17 cellular contexts compared by ENCODE assay signal in the genomic region with DNA sequence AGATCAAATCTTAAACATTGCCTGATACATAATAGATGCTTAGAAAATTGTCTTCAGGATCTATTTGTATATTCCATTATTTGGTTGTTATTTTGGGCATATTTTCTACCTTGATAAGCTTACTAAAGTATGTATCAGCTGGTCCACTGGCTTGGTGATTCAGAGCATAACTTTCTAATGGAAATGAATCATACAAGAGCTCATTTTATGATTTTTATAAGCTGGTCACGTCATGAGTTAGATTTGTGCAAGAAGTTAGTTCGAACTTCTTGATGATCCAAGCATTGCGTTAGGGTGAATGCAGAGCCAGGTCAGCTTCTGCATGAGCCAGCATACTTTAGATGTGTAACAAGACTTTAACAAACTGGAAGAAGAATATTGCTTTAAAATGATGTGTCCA.
DNase-seq lines count a peak whose midpoint lies in the region; ATAC-seq and TF ChIP-seq lines count a peak whose summit lies in the region.
"Had no signal": no experiment of that assay in that cellular context is flagged by ENCODE, and none has a peak within 500 bp of the region (broad histone marks: within the 10 kb centered on the region; RNA-seq: fewer than 3 reads in every experiment).

No MANE protein-coding gene starts in this region.

- no peak overlapping the region for H2BK12ac ChIP-seq in mesenchymal stem cell (ENCODE audit: low read length in 2 of 2)

- no peak overlapping the region for H2BK5ac ChIP-seq in mesenchymal stem cell (ENCODE audit: low read depth, low read length, poor library complexity, severe bottlenecking)

- H4K8ac ChIP-seq in mesenchymal stem cell (ENCODE audit: low read length) = no peak overlapping the region

- no peaks in the 10 kb centered on the region for H3K27me3 ChIP-seq in mesenchymal stem cell (ENCODE audit: control insufficient read depth in 1 of 2, insufficient read depth in 1 of 2, low read length in 2 of 2)
- no peaks in the 10 kb centered on the region for H3K27me3 ChIP-seq in heart left ventricle
- H3K27me3 ChIP-seq in gastroesophageal sphincter = no peaks in the 10 kb centered on the region
- H3K27me3 ChIP-seq: upper lobe of right lung had no signal

- WGBS in mesenchymal stem cell = 86% methylated on average over 3 of the region's 3 CpGs
- WGBS in heart left ventricle, 4 donors = 87 to 93% (median 90%) methylated on average over 3 of the region's 3 CpGs
- 72 to 81% methylated on average over 3 of the region's 3 CpGs for WGBS in gastroesophageal sphincter (ENCODE audit: low coverage in 1 of 2), 2 donors

- TF ChIP-seq EP300 in gastroesophageal sphincter (IDR thresholded peaks at IDR 0.05) = no peak

- H3K4me3 ChIP-seq in mesenchymal stem cell (ENCODE audit: insufficient read depth in 1 of 2, low read depth in 1 of 2, low read length in 2 of 2) (no peak overlapping the region), heart left ventricle (no peak overlapping the region), gastroesophageal sphincter (no peak overlapping the region)
- H3K4me3 ChIP-seq: K562, skin epidermis, upper lobe of right lung had no signal

- H3K36me3 ChIP-seq in mesenchymal stem cell (ENCODE audit: control insufficient read depth in 1 of 2, insufficient read depth in 2 of 2, low read depth in 1 of 2, low read length in 2 of 2) (no peaks in the 10 kb centered on the region), heart left ventricle (no peaks in the 10 kb centered on the region), gastroesophageal sphincter (no peaks in the 10 kb centered on the region)
- H3K36me3 ChIP-seq: upper lobe of right lung had no signal

- H3K14ac ChIP-seq in mesenchymal stem cell (ENCODE audit: low read length in 2 of 2) = no peak overlapping the region

- H4K91ac ChIP-seq in mesenchymal stem cell (ENCODE audit: low read length) = no peak overlapping the region

- H2BK15ac ChIP-seq in mesenchymal stem cell (ENCODE audit: low read depth, poor library complexity, severe bottlenecking) = no peak overlapping the region

- H3K79me1 ChIP-seq in mesenchymal stem cell (replicated peaks; ENCODE audit: low read length, poor library complexity, severe bottlenecking) = no peaks in the 10 kb centered on the region

- H3K9me3 ChIP-seq in mesenchymal stem cell (ENCODE audit: control insufficient read depth, low read length) = no peaks in the 10 kb centered on the region
- no peaks in the 10 kb centered on the region for H3K9me3 ChIP-seq in heart left ventricle
- H3K9me3 ChIP-seq in gastroesophageal sphincter = no peaks in the 10 kb centered on the region
- H3K9me3 ChIP-seq: upper lobe of right lung had no signal

- H2AFZ ChIP-seq in mesenchymal stem cell (ENCODE audit: low read depth, low read length) = no peak overlapping the region

- peaks cover 2% of the 10 kb centered on the region for H3K4me1 ChIP-seq in mesenchymal stem cell (ENCODE audit: control insufficient read depth, insufficient read depth, low read depth, low read length)
- no peaks in the 10 kb centered on the region for H3K4me1 ChIP-seq in heart left ventricle
- no peaks in the 10 kb centered on the region for H3K4me1 ChIP-seq in gastroesophageal sphincter
- H3K4me1 ChIP-seq: upper lobe of right lung had no signal

- TF ChIP-seq CTCF in heart left ventricle (IDR thresholded peaks at IDR 0.05) = no peak
- TF ChIP-seq CTCF in gastroesophageal sphincter (IDR thresholded peaks at IDR 0.05) = no peak

- no peak overlapping the region for H3K18ac ChIP-seq in mesenchymal stem cell (ENCODE audit: low read depth in 1 of 2, low read length in 2 of 2)

- intact Hi-C loops in heart left ventricle (cut with DNase I) = no loop called here

- H3K4me2 ChIP-seq in mesenchymal stem cell (ENCODE audit: low read length, poor library complexity, severe bottlenecking) = no peak overlapping the region

- no peak overlapping the region for H3K27ac ChIP-seq in mesenchymal stem cell (ENCODE audit: low read length, poor library complexity, severe bottlenecking)
- H3K27ac ChIP-seq in heart left ventricle = no peak overlapping the region
- no peak overlapping the region for H3K27ac ChIP-seq in gastroesophageal sphincter
- H3K27ac ChIP-seq: skin epidermis, upper lobe of right lung had no signal

- ATAC-seq in heart left ventricle (no peak), gastroesophageal sphincter (no peak), HG02623 (IDR thresholded peaks at IDR 0.05; ENCODE audit: unreplicated experiment) (no peak)
- ATAC-seq: K562, upper lobe of right lung had no signal

- H3K23ac ChIP-seq in mesenchymal stem cell (ENCODE audit: low read length in 2 of 2) = no peak overlapping the region

- H2AK5ac ChIP-seq in mesenchymal stem cell (ENCODE audit: low read length, severe bottlenecking) = no peak overlapping the region

- TF ChIP-seq POLR2A in heart left ventricle (IDR thresholded peaks at IDR 0.05) (no peak), gastroesophageal sphincter (IDR thresholded peaks at IDR 0.05) (no peak)

- H3K4ac ChIP-seq in mesenchymal stem cell (ENCODE audit: low read depth in 1 of 2, low read length in 2 of 2) = no peak overlapping the region

- peak overlapping the region; percentile 18 for H3K9ac ChIP-seq in mesenchymal stem cell (ENCODE audit: low read length)

- DNase-seq in AG20443 (ENCODE audit: low spot score) = peak; percentile 54
- DNase-seq in NCI-H226 = peak; percentile 69
- peak; percentile 14 for DNase-seq in dermis blood vessel endothelial cell
- DNase-seq in mesenchymal stem cell = no peak
- DNase-seq in heart left ventricle = no peak
- no peak for DNase-seq in stimulated activated CD4-positive, alpha-beta T cell treated with anti-CD3 and anti-CD28 coated beads, Interleukin-4, amount 100 ng/mL, for 1 hour
- DNase-seq: activated CD4-positive, alpha-beta T cell treated with anti-CD3 and anti-CD28 coated beads, Interleukin-2, amount 10 ng/mL, durations not matched to agents 24 days and 14 days; activated T-cell treated with anti-CD3 and anti-CD28 coated beads, Interleukin-2, amount 50 U/mL, for 1 hour; DMS53; immature natural killer cell; SHP77 treated with DMSO at 0.1 percent for 48 hours; stimulated activated naive CD4-positive, alpha-beta T cell; upper lobe of right lung had no signal

- H2BK120ac ChIP-seq in mesenchymal stem cell (ENCODE audit: low read depth, low read length) = no peak overlapping the region

Comparison
In these comparisons a context has a peak if more than half of its experiments do, and no peak if none do; other contexts are left out.
1. DNase-seq: peak in AG20443 (single experiment), NCI-H226 (single experiment) and dermis blood vessel endothelial cell (single experiment); none in mesenchymal stem cell (single experiment), heart left ventricle (0 of 5) and stimulated activated CD4-positive, alpha-beta T cell treated with anti-CD3 and anti-CD28 coated beads, Interleukin-4, amount 100 ng/mL, for 1 hour (single experiment).